ENCODE assay signal across 17 cellular contexts in genomic region chr6:12149944-12150510, GRCh38.
DNase-seq lines count a peak whose midpoint lies in the region; ATAC-seq, FAIRE-seq and TF ChIP-seq lines count a peak whose summit lies in the region.
"Had no signal": no experiment of that assay in that cellular context is flagged by ENCODE, and none has a peak within 500 bp of the region (broad histone marks: within the 10 kb centered on the region; RNA-seq: fewer than 3 reads in every experiment).

No MANE protein-coding gene starts in this region.

- TF ChIP-seq EP300 in stomach (IDR thresholded peaks at IDR 0.05): no peak

- TF ChIP-seq CTCF in WTC11 (IDR thresholded peaks at IDR 0.05) (no peak), nephron progenitor cell (IDR thresholded peaks at IDR 0.05) (no peak), stomach (IDR thresholded peaks at IDR 0.05) (no peak)

- H3K27me3 ChIP-seq in stomach: no peaks in the 10 kb centered on the region

- peaks cover 0 to 4% (median 0%) of the 10 kb centered on the region in 4 donors for H3K36me3 ChIP-seq in stomach

- peaks cover 0 to 21% (median 0%) of the 10 kb centered on the region in 4 donors for H3K4me1 ChIP-seq in stomach

- H3K4me3 Mint-ChIP-seq in WTC11 (no peak overlapping the region), nephron progenitor cell (no peak overlapping the region)
- no peak overlapping the region for H3K4me3 Mint-ChIP-seq in activated T-cell treated with anti-CD3 and anti-CD28 coated beads, Interleukin-2, amount 50 U/mL, for 4 hours
- H3K4me3 Mint-ChIP-seq: CD14-positive monocyte had no signal

- no peak for ATAC-seq in WTC11
- ATAC-seq in GM19023 (IDR thresholded peaks at IDR 0.05; ENCODE audit: unreplicated experiment): no peak
- no peak for ATAC-seq in activated T-cell treated with anti-CD3 and anti-CD28 coated beads, Interleukin-2, amount 50 U/mL, for 4 hours

- TF ChIP-seq POLR2A in H54 (IDR thresholded peaks at IDR 0.05; ENCODE audit: low read depth, low read length) (no peak), stomach (IDR thresholded peaks at IDR 0.05) (no peak)

- no peaks in the 10 kb centered on the region for H3K9me3 ChIP-seq in stomach

- DNase-seq in H54 (ENCODE audit: insufficient read length, low spot score): no peak
- DNase-seq in WTC11 (ENCODE audit: low spot score): no peak
- peak; percentile 64 for DNase-seq in globus pallidus (ENCODE audit: low spot score)
- DNase-seq in nephron progenitor cell: no peak
- DNase-seq in stomach: no peak
- DNase-seq in activated T-cell treated with anti-CD3 and anti-CD28 coated beads, Interleukin-2, amount 50 U/mL, for 4 hours: no peak
- DNase-seq in NCI-H446 (lab: John Stamatoyannopoulos, UW): no peak
- DNase-seq: COR-L47, DMS153, MM.1S, NCI-H187 treated with DMSO at 0.1 percent for 48 hours, NCI-H510A, SHP77 treated with DMSO at 0.1 percent for 48 hours had no signal

- H3K27ac Mint-ChIP-seq in WTC11 (0 out of 2 replicates have a peak overlapping the region, but pooled peaks have one; percentile 29), nephron progenitor cell (peak overlapping the region; percentile 73)

- intact Hi-C loops in stomach (cut with DNase I; ENCODE audit: low total_unique reads): no loop called here

- no peaks in the 10 kb centered on the region for H3K36me3 Mint-ChIP-seq in WTC11
- H3K36me3 Mint-ChIP-seq in nephron progenitor cell (ENCODE audit: low read depth): peaks cover 8% of the 10 kb centered on the region
- peaks cover 6% of the 10 kb centered on the region for H3K36me3 Mint-ChIP-seq in activated T-cell treated with anti-CD3 and anti-CD28 coated beads, Interleukin-2, amount 50 U/mL, for 4 hours (ENCODE audit: insufficient read depth)

- POLR2A ChIA-PET in WTC11 (lab: Charles Lee): no interaction called here

- CTCF ChIA-PET in WTC11 (lab: Charles Lee): interaction anchor here (0.9 to 1.9 kb wide), 3 partner anchors 84 to 140 kb away, joined by 3 to 5 read pairs (median 3); partner anchors contain the start of gene EDN1

- peak; percentile 81 for FAIRE-seq in H54 (lab: Jason Lieb, UNC)
- FAIRE-seq: A204.1, HepG2 had no signal

- H3K27me3 Mint-ChIP-seq in WTC11 (ENCODE audit: low read depth) (no peaks in the 10 kb centered on the region), nephron progenitor cell (ENCODE audit: low read depth, poor library complexity) (no peaks in the 10 kb centered on the region)
- H3K27me3 Mint-ChIP-seq in activated T-cell treated with anti-CD3 and anti-CD28 coated beads, Interleukin-2, amount 50 U/mL, for 4 hours (ENCODE audit: low read depth): no peaks in the 10 kb centered on the region

- WGBS in stomach, 5 donors: 78 to 85% (median 84%) methylated on average over 11 of the region's 11 CpGs

- no peak overlapping the region for H3K27ac ChIP-seq in stomach

- H3K4me1 Mint-ChIP-seq in WTC11: peaks cover 7% of the 10 kb centered on the region
- H3K4me1 Mint-ChIP-seq in nephron progenitor cell: peaks cover 7% of the 10 kb centered on the region
- H3K4me1 Mint-ChIP-seq in activated T-cell treated with anti-CD3 and anti-CD28 coated beads, Interleukin-2, amount 50 U/mL, for 4 hours (ENCODE audit: low read depth): peaks cover 12% of the 10 kb centered on the region
- H3K4me1 Mint-ChIP-seq: CD14-positive monocyte had no signal

- H3K4me3 ChIP-seq in stomach: no peak overlapping the region

- H3K9me3 Mint-ChIP-seq in WTC11 (no peaks in the 10 kb centered on the region), nephron progenitor cell (no peaks in the 10 kb centered on the region)
- no peaks in the 10 kb centered on the region for H3K9me3 Mint-ChIP-seq in activated T-cell treated with anti-CD3 and anti-CD28 coated beads, Interleukin-2, amount 50 U/mL, for 4 hours
- H3K9me3 Mint-ChIP-seq: CD14-positive monocyte had no signal

TF ChIP-seq in WTC11, 78 proteins besides CTCF, POLR2A, EP300 and RAD21:
- TF ChIP-seq GABPB1 (CRISPR knock-in tag; IDR thresholded peaks at IDR 0.05) (no peak), FOXJ3 (CRISPR knock-in tag; IDR thresholded peaks at IDR 0.05; ENCODE audit: borderline replicate concordance) (no peak), ZNF138 (CRISPR knock-in tag; conservative IDR thresholded peaks at IDR 0.05) (no peak), ZNF281 (CRISPR knock-in tag; IDR thresholded peaks at IDR 0.05) (no peak), SMAD4 (CRISPR knock-in tag; IDR thresholded peaks at IDR 0.05) (no peak), RELA (CRISPR knock-in tag; IDR thresholded peaks at IDR 0.05; ENCODE audit: borderline replicate concordance) (no peak), TEAD1 (CRISPR knock-in tag; IDR thresholded peaks at IDR 0.05) (no peak), ZSCAN18 (CRISPR knock-in tag; IDR thresholded peaks at IDR 0.05) (no peak), ZNF423 (CRISPR knock-in tag; IDR thresholded peaks at IDR 0.05) (no peak), ATF2 (CRISPR knock-in tag; IDR thresholded peaks at IDR 0.05; ENCODE audit: borderline replicate concordance, low read depth) (no peak)
